In genomic region chr2:43605079-43605655, GRCh38 we compare ENCODE assay signal across 8 cellular contexts. TPM values are rescaled to one million over a fixed set of nuclear protein-coding genes. Genes with fewer than 3 reads are reported as not detected.
DNase-seq lines count a peak whose midpoint lies in the region; ATAC-seq lines count a peak whose summit lies in the region.

No MANE protein-coding gene starts in this region.

- H3K4me1 Mint-ChIP-seq in CD4-positive, CD25-positive, alpha-beta regulatory T cell: peaks cover 0 to 6% (median 2%) of the 10 kb centered on the region in 4 donors
- peaks cover 2% of the 10 kb centered on the region for H3K4me1 Mint-ChIP-seq in activated naive CD8-positive, alpha-beta T cell treated with anti-CD3 and anti-CD28 coated beads, Interleukin-2, amount 50 U/mL, for 24 hours
- H3K4me1 Mint-ChIP-seq in stimulated activated naive B cell treated with anti-CD40 and anti-IgM and Interleukin-4, amounts not matched to agents 10 μg/mL and 1 μg/mL and 100 μg/mL, for 72 hours: no peaks in the 10 kb centered on the region

- H3K36me3 Mint-ChIP-seq in CD4-positive, CD25-positive, alpha-beta regulatory T cell: no peaks in the 10 kb centered on the region
- H3K36me3 Mint-ChIP-seq in activated naive CD8-positive, alpha-beta T cell treated with anti-CD3 and anti-CD28 coated beads, Interleukin-2, amount 50 U/mL, for 24 hours (ENCODE audit: low read depth): no peaks in the 10 kb centered on the region
- no peaks in the 10 kb centered on the region for H3K36me3 Mint-ChIP-seq in stimulated activated naive B cell treated with anti-CD40 and anti-IgM and Interleukin-4, amounts not matched to agents 10 μg/mL and 1 μg/mL and 100 μg/mL, for 72 hours

- H3K27me3 Mint-ChIP-seq in CD4-positive, CD25-positive, alpha-beta regulatory T cell: peaks cover 14% of the 10 kb centered on the region
- H3K27me3 Mint-ChIP-seq in activated naive CD8-positive, alpha-beta T cell treated with anti-CD3 and anti-CD28 coated beads, Interleukin-2, amount 50 U/mL, for 24 hours: no peaks in the 10 kb centered on the region
- H3K27me3 Mint-ChIP-seq in stimulated activated naive B cell treated with anti-CD40 and anti-IgM and Interleukin-4, amounts not matched to agents 10 μg/mL and 1 μg/mL and 100 μg/mL, for 72 hours: peaks cover under 1 to 7% of the 10 kb centered on the region in 2 donors

- H3K4me3 Mint-ChIP-seq in CD4-positive, CD25-positive, alpha-beta regulatory T cell: no peak overlapping the region
- H3K4me3 Mint-ChIP-seq in activated naive CD8-positive, alpha-beta T cell treated with anti-CD3 and anti-CD28 coated beads, Interleukin-2, amount 50 U/mL, for 24 hours: no peak overlapping the region
- H3K4me3 Mint-ChIP-seq in stimulated activated naive B cell treated with anti-CD40 and anti-IgM and Interleukin-4, amounts not matched to agents 10 μg/mL and 1 μg/mL and 100 μg/mL, for 72 hours: no peak overlapping the region

- H3K36me3 ChIP-seq in CD4-positive, CD25-positive, alpha-beta regulatory T cell (ENCODE audit: control insufficient read depth, insufficient read depth, low read length): no peaks in the 10 kb centered on the region

- H3K27me3 ChIP-seq in CD4-positive, CD25-positive, alpha-beta regulatory T cell (ENCODE audit: control insufficient read depth, insufficient read depth, low read length): peaks cover 2% of the 10 kb centered on the region

- DNase-seq in CD4-positive, CD25-positive, alpha-beta regulatory T cell: peak in 1 of 3 donors; percentile 45
- DNase-seq in H4 (ENCODE audit: low spot score) (peak; percentile 71), NCI-H69 (lab: John Stamatoyannopoulos, UW) (peak; percentile 59), iPS-NIHi7 (ENCODE audit: extremely low spot score) (peak; percentile 57), NCI-H187 treated with DMSO at 0.1 percent for 48 hours (lab: John Stamatoyannopoulos, UW) (no peak)
- peak; percentile 18 for DNase-seq in activated naive CD8-positive, alpha-beta T cell treated with anti-CD3 and anti-CD28 coated beads, Interleukin-2, amount 50 U/mL, for 24 hours
- DNase-seq in stimulated activated naive B cell treated with anti-CD40 and anti-IgM and Interleukin-4, amounts not matched to agents 10 μg/mL and 1 μg/mL and 100 μg/mL, for 72 hours: no peak

- peaks cover 0 to under 1% (median 0%) of the 10 kb centered on the region in 7 donors for H3K9me3 Mint-ChIP-seq in CD4-positive, CD25-positive, alpha-beta regulatory T cell
- no peaks in the 10 kb centered on the region for H3K9me3 Mint-ChIP-seq in activated naive CD8-positive, alpha-beta T cell treated with anti-CD3 and anti-CD28 coated beads, Interleukin-2, amount 50 U/mL, for 24 hours
- H3K9me3 Mint-ChIP-seq in stimulated activated naive B cell treated with anti-CD40 and anti-IgM and Interleukin-4, amounts not matched to agents 10 μg/mL and 1 μg/mL and 100 μg/mL, for 72 hours: no peaks in the 10 kb centered on the region

- H3K9me3 ChIP-seq in CD4-positive, CD25-positive, alpha-beta regulatory T cell (ENCODE audit: control insufficient read depth in 2 of 2, low read length in 2 of 2): no peaks in the 10 kb centered on the region

- no peaks in the 10 kb centered on the region for H3K4me1 ChIP-seq in CD4-positive, CD25-positive, alpha-beta regulatory T cell (ENCODE audit: control insufficient read depth, insufficient read depth, low read length, poor library complexity, severe bottlenecking)

- H3K27ac Mint-ChIP-seq in CD4-positive, CD25-positive, alpha-beta regulatory T cell: no peak overlapping the region
- H3K27ac Mint-ChIP-seq in activated naive CD8-positive, alpha-beta T cell treated with anti-CD3 and anti-CD28 coated beads, Interleukin-2, amount 50 U/mL, for 24 hours: no peak overlapping the region
- no peak overlapping the region for H3K27ac Mint-ChIP-seq in stimulated activated naive B cell treated with anti-CD40 and anti-IgM and Interleukin-4, amounts not matched to agents 10 μg/mL and 1 μg/mL and 100 μg/mL, for 72 hours

- H3K4me3 ChIP-seq in CD4-positive, CD25-positive, alpha-beta regulatory T cell (ENCODE audit: low read depth, low read length): no peak overlapping the region

- no peak overlapping the region for H3K27ac ChIP-seq in CD4-positive, CD25-positive, alpha-beta regulatory T cell (ENCODE audit: insufficient read depth, low read length, poor library complexity, severe bottlenecking)

- peak; percentile 43 to 60 for ATAC-seq in CD4-positive, CD25-positive, alpha-beta regulatory T cell (ENCODE audit: low read depth in 2 of 2)
- peak; percentile 77 for ATAC-seq in activated naive CD8-positive, alpha-beta T cell treated with anti-CD3 and anti-CD28 coated beads, Interleukin-2, amount 50 U/mL, for 24 hours
- peak; percentile 55 to 71 for ATAC-seq in stimulated activated naive B cell treated with anti-CD40 and anti-IgM and Interleukin-4, amounts not matched to agents 10 μg/mL and 1 μg/mL and 100 μg/mL, for 72 hours (replicated peaks)
- ATAC-seq in HG03342 (IDR thresholded peaks at IDR 0.05; ENCODE audit: unreplicated experiment): no peak

RNA-seq across cellular contexts. Expression of gene THADA, which starts 9.3 kb away (rescaled TPM):
- 52.9 TPM for total RNA-seq in CD4-positive, CD25-positive, alpha-beta regulatory T cell
- polyA plus RNA-seq in CD4-positive, CD25-positive, alpha-beta regulatory T cell: 10 to 100 TPM; 19.1 to 23.2 (median 19.8) TPM
- total RNA-seq in H4 (2014; rRNA removed; shearing (Covaris generic)): 10.9 and 13.5 TPM in 2 replicates

RNA-seq across cellular contexts. Expression of gene PLEKHH2, which starts 31.9 kb away (rescaled TPM):
- total RNA-seq in CD4-positive, CD25-positive, alpha-beta regulatory T cell: 1.2 TPM
- polyA plus RNA-seq in CD4-positive, CD25-positive, alpha-beta regulatory T cell: under 1 TPM in 2 of 4 donors, not detected in 2; 0.18 to 0.20 TPM
- total RNA-seq in H4 (2014; rRNA removed; shearing (Covaris generic)): 0.70 and 0.75 TPM in 2 replicates

Comparison
In these comparisons a context has a peak if more than half of its experiments do, and no peak if none do; other contexts are left out.
1. DNase-seq: peak in H4 (single experiment), NCI-H69 (single experiment), activated naive CD8-positive, alpha-beta T cell treated with anti-CD3 and anti-CD28 coated beads, Interleukin-2, amount 50 U/mL, for 24 hours (single experiment) and iPS-NIHi7 (single experiment); none in stimulated activated naive B cell treated with anti-CD40 and anti-IgM and Interleukin-4, amounts not matched to agents 10 μg/mL and 1 μg/mL and 100 μg/mL, for 72 hours (single experiment) and NCI-H187 treated with DMSO at 0.1 percent for 48 hours (single experiment).